ENCODE assay signal across 31 cellular contexts in genomic region chrX:39605866-39606265, GRCh38.
"Had no signal": no experiment of that assay in that cellular context is flagged by ENCODE, and none has a peak within 500 bp of the region (broad histone marks: within the 10 kb centered on the region; RNA-seq: fewer than 3 reads in every experiment).

No MANE protein-coding gene starts in this region.

- DNase-seq: Karpas-422, Kasumi-1, KG1, MG63, MM.1S, NCI-H1092, NCI-H1092 treated with DMSO at 0.1 percent for 48 hours, NCI-H1105, NCI-H1105 treated with DMSO at 0.1 percent for 48 hours, NCI-H1417 treated with DMSO at 0.1 percent for 48 hours, NCI-H1436, NCI-H1436 treated with DMSO at 0.1 percent for 48 hours, NCI-H1694, NCI-H1694 treated with DMSO at 0.1 percent for 48 hours, NCI-H187, NCI-H187 treated with DMSO at 0.1 percent for 48 hours, NCI-H1930, NCI-H2029, NCI-H2029 treated with DMSO at 0.1 percent for 48 hours, NCI-H2081, NCI-H2081 treated with DMSO at 0.1 percent for 48 hours, NCI-H2107, NCI-H2171, NCI-H2171 treated with DMSO at 0.1 percent for 48 hours, NCI-H2227 treated with DMSO at 0.1 percent for 48 hours, NCI-H226, NCI-H345, NCI-H446, NCI-H446 treated with DMSO at 0.1 percent for 48 hours, NCI-H510A had no signal

- H3K4me3 ChIP-seq: MG63 had no signal

- H3K9me3 ChIP-seq: MG63 had no signal

- H3K36me3 ChIP-seq: MG63 had no signal

- H3K4me2 ChIP-seq: KMS-11 had no signal

- H3K27me3 ChIP-seq: MG63 had no signal

- H3K9ac ChIP-seq: KMS-11 had no signal

- H3K27ac ChIP-seq: KMS-11 had no signal
